In genomic region chr17:6455321-6455705, GRCh38 we compare ENCODE assay signal across 8 cellular contexts. TPM values are rescaled to one million over a fixed set of nuclear protein-coding genes. Genes with fewer than 3 reads are reported as not detected.
DNase-seq lines count a peak whose midpoint lies in the region; ATAC-seq and TF ChIP-seq lines count a peak whose summit lies in the region.

No MANE protein-coding gene starts in this region.

- H3K27me3 Mint-ChIP-seq in activated naive CD8-positive, alpha-beta T cell: no peaks in the 10 kb centered on the region

- H3K4me1 ChIP-seq in SK-N-SH (ENCODE audit: control insufficient read depth in 1 of 2, insufficient read depth in 2 of 2, low read depth in 1 of 2, low read length in 1 of 2): peaks cover 3 to 17% of the 10 kb centered on the region in 2 experiments; a peak in 2 of 4 replicates
- H3K4me1 ChIP-seq in thoracic aorta (ENCODE audit: control insufficient read depth in 1 of 2, low read depth in 2 of 2): peaks cover 0 to 6% of the 10 kb centered on the region in 2 donors

- H3K4me3 Mint-ChIP-seq in activated naive CD8-positive, alpha-beta T cell: peak overlapping the region; percentile 49

- no peak for TF ChIP-seq CTCF in SK-N-SH (IDR thresholded peaks at IDR 0.05)
- no peak for TF ChIP-seq CTCF in thoracic aorta (IDR thresholded peaks at IDR 0.05)

- H3K9ac ChIP-seq in SK-N-SH: no peak overlapping the region

- H3K4me3 ChIP-seq in SK-N-SH (ENCODE audit: low read depth in 2 of 2, low read length in 1 of 2) (no peak overlapping the region; a peak in 1 of 4 replicates), thoracic aorta (peak overlapping the region; percentile 48)

- no peaks in the 10 kb centered on the region for H3K36me3 Mint-ChIP-seq in activated naive CD8-positive, alpha-beta T cell

- peaks cover 17% of the 10 kb centered on the region for H3K4me1 Mint-ChIP-seq in activated naive CD8-positive, alpha-beta T cell (ENCODE audit: low read depth)

- no peaks in the 10 kb centered on the region for H3F3A ChIP-seq in SK-N-SH (replicated peaks; ENCODE audit: insufficient read depth)

- 31% methylated on average over 18 of the region's 35 CpGs for whole genome bisulfite sequencing in SK-N-SH (ENCODE audit: low lambda C conversion rate)

- no peaks in the 10 kb centered on the region for H3K36me3 ChIP-seq in SK-N-SH (replicated peaks in 1 of 2; ENCODE audit: control insufficient read depth in 1 of 2, insufficient read depth in 2 of 2, low read length in 1 of 2)
- no peaks in the 10 kb centered on the region for H3K36me3 ChIP-seq in thoracic aorta

- no peak for TF ChIP-seq RAD21 in SK-N-SH (IDR thresholded peaks at IDR 0.05; ENCODE audit: low read length)

- DNase-seq in SK-N-SH (peak; percentile 74), iris pigment epithelial cell (ENCODE audit: low read depth) (peak; percentile 33), thoracic aorta (ENCODE audit: low spot score) (no peak), putamen (ENCODE audit: low spot score) (no peak), NCI-H2227 treated with DMSO at 0.1 percent for 48 hours (lab: John Stamatoyannopoulos, UW) (no peak)

- H3K27ac ChIP-seq in SK-N-SH (ENCODE audit: low read depth in 2 of 2, low read length in 1 of 2): no peak overlapping the region
- H3K27ac ChIP-seq in thoracic aorta: no peak overlapping the region

- CTCF ChIA-PET in SK-N-SH (lab: Yijun Ruan, JAX): interaction anchor here (1.7 to 2.1 kb wide), 3 partner anchors 15 to 19 kb away, joined by 4 to 12 read pairs (median 5); no protein-coding TSS in a partner anchor

- no peak overlapping the region for H3K4me2 ChIP-seq in SK-N-SH

- H2AFZ ChIP-seq in SK-N-SH (ENCODE audit: low read depth): no peak overlapping the region

- TF ChIP-seq EP300 in SK-N-SH (IDR thresholded peaks at IDR 0.05; ENCODE audit: borderline replicate concordance in 1 of 2, low read depth in 1 of 2, low read length in 1 of 2): no peak

- H3K9me2 ChIP-seq in SK-N-SH: no peaks in the 10 kb centered on the region

- no peak overlapping the region for H3K27ac Mint-ChIP-seq in activated naive CD8-positive, alpha-beta T cell

- no peaks in the 10 kb centered on the region for H4K20me1 ChIP-seq in SK-N-SH (ENCODE audit: insufficient read depth)

- no peaks in the 10 kb centered on the region for H3K79me2 ChIP-seq in SK-N-SH (ENCODE audit: insufficient read depth)

- no peaks in the 10 kb centered on the region for H3K9me3 ChIP-seq in SK-N-SH
- no peaks in the 10 kb centered on the region for H3K9me3 ChIP-seq in thoracic aorta

- no peaks in the 10 kb centered on the region for H3K9me3 Mint-ChIP-seq in activated naive CD8-positive, alpha-beta T cell (ENCODE audit: low read depth)

- H3K27me3 ChIP-seq in SK-N-SH (ENCODE audit: insufficient read depth): no peaks in the 10 kb centered on the region
- peaks cover 4% of the 10 kb centered on the region for H3K27me3 ChIP-seq in thoracic aorta (replicated peaks; ENCODE audit: insufficient read depth)

- ATAC-seq in SK-N-SH treated with all-trans-retinoic acid at 6 μM for 48 hours: no peak; the same call in 2 of the 3 replicates
- ATAC-seq in thoracic aorta (ENCODE audit: insufficient number of reproducible peaks, low FRiP score, low read depth): no peak
- ATAC-seq in HG03378 (IDR thresholded peaks at IDR 0.05; ENCODE audit: unreplicated experiment): no peak

- POLR2A ChIA-PET in SK-N-SH (lab: Yijun Ruan, JAX): no interaction called here

TF ChIP-seq in SK-N-SH, 30 proteins besides CTCF, POLR2A, EP300 and RAD21:
- TF ChIP-seq EZH2phosphoT487 (IDR thresholded peaks at IDR 0.05; ENCODE audit: borderline replicate concordance, low read depth): no peak
- no peak for TF ChIP-seq USF1 (IDR thresholded peaks at IDR 0.05; ENCODE audit: borderline replicate concordance, low read depth)
- no peak for TF ChIP-seq YY1 (IDR thresholded peaks at IDR 0.05; ENCODE audit: low read depth)
- peak; percentile 45 for TF ChIP-seq NRF1 (IDR thresholded peaks at IDR 0.05; ENCODE audit: low read depth, low read length)
- TF ChIP-seq TAF1 (IDR thresholded peaks at IDR 0.05; ENCODE audit: borderline replicate concordance, low read depth, low read length): no peak

TF ChIP-seq in SK-N-SH treated with all-trans-retinoic acid at 6 μM for 48 hours, 23 proteins besides CTCF, POLR2A, EP300 and RAD21:
- TF ChIP-seq TCF4 (CRISPR knock-in tag; IDR thresholded peaks at IDR 0.05; ENCODE audit: borderline replicate concordance): no peak
- TF ChIP-seq OSR1 (CRISPR knock-in tag; IDR thresholded peaks at IDR 0.05): no peak
- TF ChIP-seq GLIS3 (CRISPR knock-in tag; IDR thresholded peaks at IDR 0.05): no peak
- TF ChIP-seq ZNF565 (CRISPR knock-in tag; conservative IDR thresholded peaks at IDR 0.05; ENCODE audit: low read depth): no peak
- TF ChIP-seq SNAI2 (CRISPR knock-in tag; IDR thresholded peaks at IDR 0.05): no peak
- TF ChIP-seq CREB5 (CRISPR knock-in tag; IDR thresholded peaks at IDR 0.05; ENCODE audit: low read depth): no peak
- TF ChIP-seq ZFP30 (CRISPR knock-in tag; IDR thresholded peaks at IDR 0.05): no peak
- no peak for TF ChIP-seq ZFP3 (CRISPR knock-in tag; IDR thresholded peaks at IDR 0.05)
- TF ChIP-seq, protein P1, sequence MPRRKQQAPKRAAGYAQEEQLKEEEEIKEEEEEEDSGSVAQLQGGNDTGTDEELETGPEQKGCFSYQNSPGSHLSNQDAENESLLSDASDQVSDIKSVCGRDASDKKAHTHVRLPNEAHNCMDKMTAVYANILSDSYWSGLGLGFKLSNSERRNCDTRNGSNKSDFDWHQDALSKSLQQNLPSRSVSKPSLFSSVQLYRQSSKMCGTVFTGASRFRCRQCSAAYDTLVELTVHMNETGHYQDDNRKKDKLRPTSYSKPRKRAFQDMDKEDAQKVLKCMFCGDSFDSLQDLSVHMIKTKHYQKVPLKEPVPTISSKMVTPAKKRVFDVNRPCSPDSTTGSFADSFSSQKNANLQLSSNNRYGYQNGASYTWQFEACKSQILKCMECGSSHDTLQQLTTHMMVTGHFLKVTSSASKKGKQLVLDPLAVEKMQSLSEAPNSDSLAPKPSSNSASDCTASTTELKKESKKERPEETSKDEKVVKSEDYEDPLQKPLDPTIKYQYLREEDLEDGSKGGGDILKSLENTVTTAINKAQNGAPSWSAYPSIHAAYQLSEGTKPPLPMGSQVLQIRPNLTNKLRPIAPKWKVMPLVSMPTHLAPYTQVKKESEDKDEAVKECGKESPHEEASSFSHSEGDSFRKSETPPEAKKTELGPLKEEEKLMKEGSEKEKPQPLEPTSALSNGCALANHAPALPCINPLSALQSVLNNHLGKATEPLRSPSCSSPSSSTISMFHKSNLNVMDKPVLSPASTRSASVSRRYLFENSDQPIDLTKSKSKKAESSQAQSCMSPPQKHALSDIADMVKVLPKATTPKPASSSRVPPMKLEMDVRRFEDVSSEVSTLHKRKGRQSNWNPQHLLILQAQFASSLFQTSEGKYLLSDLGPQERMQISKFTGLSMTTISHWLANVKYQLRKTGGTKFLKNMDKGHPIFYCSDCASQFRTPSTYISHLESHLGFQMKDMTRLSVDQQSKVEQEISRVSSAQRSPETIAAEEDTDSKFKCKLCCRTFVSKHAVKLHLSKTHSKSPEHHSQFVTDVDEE (CRISPR knock-in tag; IDR thresholded peaks at IDR 0.05): no peak
- no peak for TF ChIP-seq ARNTL (CRISPR knock-in tag; IDR thresholded peaks at IDR 0.05; ENCODE audit: borderline replicate concordance, low read depth)
- no peak for TF ChIP-seq BACH2 (CRISPR knock-in tag; IDR thresholded peaks at IDR 0.05; ENCODE audit: borderline replicate concordance)
- TF ChIP-seq, protein P2, sequence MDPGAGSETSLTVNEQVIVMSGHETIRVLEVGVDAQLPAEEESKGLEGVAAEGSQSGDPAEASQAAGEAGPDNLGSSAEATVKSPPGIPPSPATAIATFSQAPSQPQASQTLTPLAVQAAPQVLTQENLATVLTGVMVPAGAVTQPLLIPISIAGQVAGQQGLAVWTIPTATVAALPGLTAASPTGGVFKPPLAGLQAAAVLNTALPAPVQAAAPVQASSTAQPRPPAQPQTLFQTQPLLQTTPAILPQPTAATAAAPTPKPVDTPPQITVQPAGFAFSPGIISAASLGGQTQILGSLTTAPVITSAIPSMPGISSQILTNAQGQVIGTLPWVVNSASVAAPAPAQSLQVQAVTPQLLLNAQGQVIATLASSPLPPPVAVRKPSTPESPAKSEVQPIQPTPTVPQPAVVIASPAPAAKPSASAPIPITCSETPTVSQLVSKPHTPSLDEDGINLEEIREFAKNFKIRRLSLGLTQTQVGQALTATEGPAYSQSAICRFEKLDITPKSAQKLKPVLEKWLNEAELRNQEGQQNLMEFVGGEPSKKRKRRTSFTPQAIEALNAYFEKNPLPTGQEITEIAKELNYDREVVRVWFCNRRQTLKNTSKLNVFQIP (CRISPR knock-in tag; IDR thresholded peaks at IDR 0.05; ENCODE audit: borderline replicate concordance, low read depth): no peak
- no peak for TF ChIP-seq PPARA (CRISPR knock-in tag; IDR thresholded peaks at IDR 0.05; ENCODE audit: borderline replicate concordance)
- TF ChIP-seq ZC3H10 (CRISPR knock-in tag; IDR thresholded peaks at IDR 0.05): no peak
TF ChIP-seq in SK-N-SH treated with all-trans-retinoic acid at 6 μM for 48 hours: peak in this region for 0.

RNA-seq across cellular contexts. Expression of gene PIMREG, which starts 11.1 kb away (rescaled TPM):
- polyA plus RNA-seq in SK-N-SH (2012; rRNA removed): 17.2 and 19.6 TPM in 2 replicates
- 10.4 and 14.2 TPM in 2 replicates for polyA plus RNA-seq in SK-N-SH (2012; cell fraction: cytosol; rRNA removed)
- polyA plus RNA-seq in SK-N-SH (2012; cell fraction: nucleus; rRNA removed): 15.5 and 18.9 TPM in 2 replicates
- not detected for total RNA-seq in thoracic aorta

RNA-seq across cellular contexts. Expression of gene AIPL1, which starts 20.4 kb away (rescaled TPM):
- polyA plus RNA-seq in SK-N-SH (2012; rRNA removed): not detected in 2 replicates
- polyA plus RNA-seq in SK-N-SH (2012; cell fraction: cytosol; rRNA removed): not detected in 2 replicates
- not detected in 2 replicates for polyA plus RNA-seq in SK-N-SH (2012; cell fraction: nucleus; rRNA removed)
- not detected for total RNA-seq in thoracic aorta

Comparison
In these comparisons a context has a peak if more than half of its experiments do, and no peak if none do; other contexts are left out.
1. DNase-seq: peak in SK-N-SH (single experiment) and iris pigment epithelial cell (single experiment); none in thoracic aorta (single experiment), putamen (single experiment) and NCI-H2227 treated with DMSO at 0.1 percent for 48 hours (single experiment).